ENCODE assay signal across 9 cellular contexts in the genomic region with DNA sequence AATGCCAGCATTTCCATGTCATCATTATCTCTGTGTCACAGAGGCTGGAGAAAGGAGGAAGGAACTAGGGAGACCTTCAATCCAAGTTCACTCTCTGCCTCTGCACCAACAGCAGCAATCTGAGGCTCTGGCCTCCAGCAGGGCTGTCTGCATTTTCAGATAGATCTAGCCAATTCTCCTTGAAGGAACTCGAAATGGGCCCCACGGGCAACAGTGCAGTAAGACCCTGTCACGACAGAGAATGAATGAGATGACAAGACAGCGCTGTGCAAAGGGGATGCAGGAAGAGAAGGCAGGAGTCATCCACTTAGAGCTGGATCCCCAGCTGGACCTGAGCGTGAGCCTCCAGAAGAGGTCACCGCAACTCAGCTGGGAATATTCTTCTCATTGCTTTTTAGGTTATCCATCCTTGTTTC.
DNase-seq lines count a peak whose midpoint lies in the region; TF ChIP-seq lines count a peak whose summit lies in the region.
"Had no signal": no experiment of that assay in that cellular context is flagged by ENCODE, and none has a peak within 500 bp of the region (broad histone marks: within the 10 kb centered on the region; RNA-seq: fewer than 3 reads in every experiment).

No MANE protein-coding gene starts in this region.

- no peaks in the 10 kb centered on the region for H3K27me3 ChIP-seq in transverse colon

- peaks cover 0 to 49% (median 31%) of the 10 kb centered on the region in 4 donors for H3K4me1 ChIP-seq in transverse colon

- TF ChIP-seq EP300 in transverse colon (IDR thresholded peaks at IDR 0.05; ENCODE audit: low read depth): no peak

- DNase-seq in NCI-H748 (lab: John Stamatoyannopoulos, UW; ENCODE audit: unreplicated experiment) (peak; percentile 35), NCI-H748 treated with DMSO at 0.1 percent for 48 hours (lab: John Stamatoyannopoulos, UW) (no peak), astrocyte of the spinal cord (ENCODE audit: low read depth, low spot score) (no peak), iPS-NIHi7 (ENCODE audit: extremely low spot score) (peak; percentile 25), transverse colon (peak; percentile 15), epidermal melanocyte (ENCODE audit: insufficient read length, low spot score) (no peak)
- no peak for DNase-seq in activated CD8-positive, alpha-beta memory T cell treated with anti-CD3 and anti-CD28 coated beads for 24 hours
- DNase-seq in NK-92 treated with Interleukin-12 subunit alpha and Interleukin-12 subunit beta, amount 100 ng/mL, for 24 hours (lab: John Stamatoyannopoulos, UW): no peak
- DNase-seq: activated CD4-positive, CD25-positive, alpha-beta regulatory T cell treated with anti-CD3 and anti-CD28 coated beads, Interleukin-2, amount 50 U/mL, for 72 hours had no signal

- peak; percentile 67 for TF ChIP-seq CTCF in astrocyte of the spinal cord (IDR thresholded peaks at IDR 0.05; ENCODE audit: low read depth, low read length)
- peak in 1 of 5 experiments; percentile 24 for TF ChIP-seq CTCF in transverse colon (IDR thresholded peaks at IDR 0.05)

- H3K9me3 ChIP-seq in transverse colon: no peaks in the 10 kb centered on the region

- TF ChIP-seq POLR2A in transverse colon (IDR thresholded peaks at IDR 0.05): no peak

- intact Hi-C loops in transverse colon (cut with DNase I; ENCODE audit: low total_unique reads): no loop called here

- H3K36me3 ChIP-seq in transverse colon: no peaks in the 10 kb centered on the region

- in situ Hi-C loops in astrocyte of the spinal cord (cut with HindIII; ENCODE audit: low sequenced_read_pairs) (no loop called here), transverse colon (cut with MboI; ENCODE audit: low pct_ligation_motif_present in 1 of 4, low pct_unique_long_range_greater_than_20kb in 1 of 4, low sequenced_read_pairs in 3 of 4) (loop anchor here (10.0 to 25.0 kb wide), 2 partner anchors 227 to 320 kb away; no protein-coding TSS in a partner anchor)

- H3K27ac ChIP-seq in transverse colon: peak overlapping the region; percentile 78 to 87 (median 80)

- WGBS in transverse colon (ENCODE audit: low coverage in 1 of 2), 2 donors: 28% methylated on average over 6 of the region's 6 CpGs; no CpG with 5 or more reads in 1 of the 2 donors

- H3K4me3 ChIP-seq in astrocyte of the spinal cord (ENCODE audit: low read depth, low read length): no peak overlapping the region
- H3K4me3 ChIP-seq in transverse colon: no peak overlapping the region

Comparison
In these comparisons a context has a peak if more than half of its experiments do, and no peak if none do; other contexts are left out.
1. DNase-seq: peak in NCI-H748 (single experiment), iPS-NIHi7 (single experiment) and transverse colon (single experiment); none in NCI-H748 treated with DMSO at 0.1 percent for 48 hours (single experiment), astrocyte of the spinal cord (single experiment), activated CD8-positive, alpha-beta memory T cell treated with anti-CD3 and anti-CD28 coated beads for 24 hours (single experiment), NK-92 treated with Interleukin-12 subunit alpha and Interleukin-12 subunit beta, amount 100 ng/mL, for 24 hours (single experiment) and epidermal melanocyte (single experiment).